Comparison of ENCODE assay signal across 27 cellular contexts in the genomic region with DNA sequence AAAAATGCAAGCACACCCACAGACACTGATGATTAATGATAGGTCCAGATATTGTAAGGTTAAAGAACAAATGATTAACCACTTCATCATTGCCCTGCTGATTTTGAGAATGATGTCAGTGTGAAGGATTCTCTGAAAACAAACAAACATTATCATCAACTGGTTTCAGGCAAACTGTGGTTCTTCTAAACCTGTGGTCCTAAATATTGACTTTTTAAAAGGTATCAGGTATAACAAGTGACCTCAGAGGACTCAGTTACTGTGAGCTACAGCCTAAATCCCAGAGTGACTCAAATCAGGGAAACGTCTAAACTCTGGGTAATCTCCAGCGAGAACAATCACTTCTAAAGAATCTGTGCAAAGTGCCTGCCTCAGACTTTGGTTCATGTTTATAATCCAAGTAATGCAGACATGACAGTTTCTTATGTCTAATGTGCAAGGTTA.
DNase-seq lines count a peak whose midpoint lies in the region; ATAC-seq and TF ChIP-seq lines count a peak whose summit lies in the region.
"Had no signal": no experiment of that assay in that cellular context is flagged by ENCODE, and none has a peak within 500 bp of the region (broad histone marks: within the 10 kb centered on the region; RNA-seq: fewer than 3 reads in every experiment).

No MANE protein-coding gene starts in this region.

- H3K36me3 Mint-ChIP-seq in nephron (ENCODE audit: low read depth), result no peaks in the 10 kb centered on the region
- H3K36me3 Mint-ChIP-seq: activated naive CD4-positive, alpha-beta T cell treated with anti-CD3 and anti-CD28 coated beads, Interleukin-2, amount 10 ng/mL, durations not matched to agents 7 days and 5 days; CD8-positive, alpha-beta T cell; mesothelial cell of epicardium; neural progenitor cell had no signal

- H3K27me3 ChIP-seq in breast epithelium, result no peaks in the 10 kb centered on the region
- H3K27me3 ChIP-seq: cardiac muscle cell, neural progenitor cell had no signal

- no peak overlapping the region for H3K4me3 ChIP-seq in epithelial cell of esophagus (ENCODE audit: low read length)
- H3K4me3 ChIP-seq in breast epithelium, result no peak overlapping the region
- H3K4me3 ChIP-seq: cardiac muscle cell, neural progenitor cell had no signal

- no peaks in the 10 kb centered on the region for H3K9me3 ChIP-seq in breast epithelium

- no peaks in the 10 kb centered on the region for H3K27me3 Mint-ChIP-seq in nephron (ENCODE audit: low read depth)
- H3K27me3 Mint-ChIP-seq: activated naive CD4-positive, alpha-beta T cell treated with anti-CD3 and anti-CD28 coated beads, Interleukin-2, amount 10 ng/mL, durations not matched to agents 7 days and 5 days had no signal

- H3K27ac ChIP-seq in breast epithelium, result no peak overlapping the region
- H3K27ac ChIP-seq: cardiac muscle cell, HL-60, neural progenitor cell, WERI-Rb-1 had no signal

- peak overlapping the region; percentile 67 to 89 (median 86) for H3K27ac Mint-ChIP-seq in nephron
- H3K27ac Mint-ChIP-seq: activated naive CD4-positive, alpha-beta T cell treated with anti-CD3 and anti-CD28 coated beads, Interleukin-2, amount 10 ng/mL, durations not matched to agents 7 days and 5 days; CD8-positive, alpha-beta T cell; mesothelial cell of epicardium; neural progenitor cell had no signal

- TF ChIP-seq CTCF in epithelial cell of esophagus (IDR thresholded peaks at IDR 0.05; ENCODE audit: insufficient read depth, low read depth, low read length, missing control alignments) (no peak), nephron (IDR thresholded peaks at IDR 0.05; ENCODE audit: unreplicated experiment in 3 of 3) (no peak), breast epithelium (IDR thresholded peaks at IDR 0.05) (no peak)

- intact Hi-C loops in breast epithelium (cut with DNase I; ENCODE audit: low total_unique reads), result no loop called here

- peak; percentile 41 for DNase-seq in AG08396 (ENCODE audit: low spot score)
- DNase-seq in NCI-H69 (lab: John Stamatoyannopoulos, UW), result peak; percentile 11
- peak; percentile 68 for DNase-seq in epithelial cell of esophagus (ENCODE audit: low read depth)
- no peak for DNase-seq in activated CD4-positive, alpha-beta T cell treated with anti-CD3 and anti-CD28 coated beads for 1 hour
- no peak for DNase-seq in activated gamma-delta T cell (lab: John Stamatoyannopoulos, UW)
- DNase-seq in breast epithelium (ENCODE audit: low spot score in 2 of 2), result no peak
- DNase-seq: activated CD4-positive, alpha-beta T cell treated with anti-CD3 and anti-CD28 coated beads, Interleukin-2, amount 50 U/mL, for 48 hours; activated naive CD4-positive, alpha-beta T cell treated with anti-CD3 and anti-CD28 coated beads, Interleukin-2, amount 10 ng/mL, durations not matched to agents 7 days and 5 days; activated T-cell treated with anti-CD3 and anti-CD28 coated beads for 4 hours; CD8-positive, alpha-beta T cell; effector CD8-positive, alpha-beta T cell; hypothalamus; KG1; left cardiac atrium; NCI-H1092 treated with DMSO at 0.1 percent for 48 hours; NCI-H2107; NCI-H526 treated with DMSO at 0.1 percent for 48 hours; SIG-M5; stimulated activated naive CD8-positive, alpha-beta T cell treated with anti-CD3 and anti-CD28 coated beads, Interleukin-15, Interleukin-2, amounts not matched to agents 100 U/mL and 50 U/mL, for 24 hours; trophoblast cell; WERI-Rb-1 had no signal

- no peaks in the 10 kb centered on the region for H3K9me3 Mint-ChIP-seq in nephron

- H3K36me3 ChIP-seq in breast epithelium, result no peaks in the 10 kb centered on the region
- H3K36me3 ChIP-seq: cardiac muscle cell, neural progenitor cell, WERI-Rb-1 had no signal

- no peak for TF ChIP-seq POLR2A in breast epithelium (IDR thresholded peaks at IDR 0.05)

- H3K4me1 ChIP-seq in breast epithelium, result no peaks in the 10 kb centered on the region
- H3K4me1 ChIP-seq: neural progenitor cell had no signal

- ATAC-seq in HG02610 (IDR thresholded peaks at IDR 0.05; ENCODE audit: unreplicated experiment), result no peak
- ATAC-seq: CD8-positive, alpha-beta T cell; left cardiac atrium; stimulated activated naive CD8-positive, alpha-beta T cell treated with anti-CD3 and anti-CD28 coated beads, Interleukin-15, Interleukin-2, amounts not matched to agents 100 U/mL and 50 U/mL, for 24 hours had no signal

- peaks cover 13% of the 10 kb centered on the region for H3K4me1 Mint-ChIP-seq in nephron
- H3K4me1 Mint-ChIP-seq: activated naive CD4-positive, alpha-beta T cell treated with anti-CD3 and anti-CD28 coated beads, Interleukin-2, amount 10 ng/mL, durations not matched to agents 7 days and 5 days; mesothelial cell of epicardium had no signal

- no peak overlapping the region for H3K4me3 Mint-ChIP-seq in nephron
- H3K4me3 Mint-ChIP-seq: activated naive CD4-positive, alpha-beta T cell treated with anti-CD3 and anti-CD28 coated beads, Interleukin-2, amount 10 ng/mL, durations not matched to agents 7 days and 5 days; CD8-positive, alpha-beta T cell; mesothelial cell of epicardium; neural progenitor cell had no signal

Comparison
In these comparisons a context has a peak if more than half of its experiments do, and no peak if none do; other contexts are left out.
1. DNase-seq: peak in AG08396 (single experiment), NCI-H69 (single experiment) and epithelial cell of esophagus (single experiment); none in activated CD4-positive, alpha-beta T cell treated with anti-CD3 and anti-CD28 coated beads for 1 hour (single experiment), activated gamma-delta T cell (single experiment) and breast epithelium (0 of 2).